In the genomic region with DNA sequence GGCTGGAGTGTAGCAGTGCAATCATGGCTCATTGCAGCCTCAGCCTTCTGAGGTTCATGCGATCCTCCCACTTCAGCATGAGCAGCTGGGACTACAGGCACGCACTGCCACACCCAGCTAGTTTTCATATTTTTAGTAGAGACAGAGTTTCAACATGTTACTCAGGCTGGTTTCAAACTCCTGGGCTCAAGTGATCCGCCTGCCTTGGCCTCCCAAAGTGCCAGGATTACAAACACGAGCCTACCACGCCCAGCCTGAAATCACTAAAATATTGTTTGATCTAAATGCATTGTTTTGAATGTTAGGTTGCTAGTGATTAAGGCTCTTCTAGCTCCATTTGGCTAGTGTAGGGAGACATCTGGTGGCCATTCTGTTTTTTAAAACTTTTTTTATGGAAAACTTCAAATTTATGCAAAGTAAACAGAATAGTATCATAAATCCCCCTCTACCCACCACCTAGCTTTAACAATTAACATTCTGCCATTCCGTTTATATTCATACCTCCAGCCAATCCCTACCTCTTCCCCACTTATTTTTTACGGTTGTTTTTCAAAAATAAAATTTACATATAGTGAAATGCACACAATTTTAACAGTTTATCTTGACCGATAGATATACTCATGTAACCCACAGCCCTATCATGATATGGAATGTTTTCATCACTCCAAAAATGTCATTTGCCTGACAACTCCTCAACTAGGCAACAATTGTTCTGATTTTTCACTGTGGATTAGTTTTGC, we compare ENCODE assay signal across 8 cellular contexts. TPM values are rescaled to one million over a fixed set of nuclear protein-coding genes. Genes with fewer than 3 reads are reported as not detected.
DNase-seq lines count a peak whose midpoint lies in the region; TF ChIP-seq lines count a peak whose summit lies in the region.

No MANE protein-coding gene starts in this region.

- no peaks in the 10 kb centered on the region for H3K36me3 ChIP-seq in kidney epithelial cell (ENCODE audit: control insufficient read depth, insufficient read depth, low read length)

- H3K9me3 Mint-ChIP-seq in brain, result peaks cover 0 to 6% (median 3%) of the 10 kb centered on the region in 5 experiments
- peaks cover 4% of the 10 kb centered on the region for H3K9me3 Mint-ChIP-seq in activated naive CD4-positive, alpha-beta T cell treated with anti-CD3 and anti-CD28 coated beads, Interleukin-2, amount 10 ng/mL, durations not matched to agents 7 days and 5 days

- H3K4me3 Mint-ChIP-seq in brain, result peak overlapping the region in 2 of 5 experiments; percentile 60 to 68
- H3K4me3 Mint-ChIP-seq in activated naive CD4-positive, alpha-beta T cell treated with anti-CD3 and anti-CD28 coated beads, Interleukin-2, amount 10 ng/mL, durations not matched to agents 7 days and 5 days, result no peak overlapping the region

- peak; percentile 55 for TF ChIP-seq CTCF in GM13977 (IDR thresholded peaks at IDR 0.05; ENCODE audit: extremely low read depth, insufficient read depth, missing control alignments)
- TF ChIP-seq CTCF in brain (conservative IDR thresholded peaks at IDR 0.05), result peak; percentile 86 to 92
- TF ChIP-seq CTCF in kidney epithelial cell (IDR thresholded peaks at IDR 0.05; ENCODE audit: insufficient read depth, low read length, poor library complexity, severe bottlenecking), result peak; percentile 43

- no peak overlapping the region for H3K4me3 ChIP-seq in kidney epithelial cell (ENCODE audit: low read depth, low read length)

- peaks cover 21% of the 10 kb centered on the region for H3K4me1 Mint-ChIP-seq in brain
- H3K4me1 Mint-ChIP-seq in activated naive CD4-positive, alpha-beta T cell treated with anti-CD3 and anti-CD28 coated beads, Interleukin-2, amount 10 ng/mL, durations not matched to agents 7 days and 5 days, result no peaks in the 10 kb centered on the region

- no peaks in the 10 kb centered on the region for H3K27me3 Mint-ChIP-seq in brain
- peaks cover 28% of the 10 kb centered on the region for H3K27me3 Mint-ChIP-seq in activated naive CD4-positive, alpha-beta T cell treated with anti-CD3 and anti-CD28 coated beads, Interleukin-2, amount 10 ng/mL, durations not matched to agents 7 days and 5 days

- peak overlapping the region in 4 of 5 experiments; percentile 41 to 88 (median 68) for H3K27ac Mint-ChIP-seq in brain
- H3K27ac Mint-ChIP-seq in activated naive CD4-positive, alpha-beta T cell treated with anti-CD3 and anti-CD28 coated beads, Interleukin-2, amount 10 ng/mL, durations not matched to agents 7 days and 5 days, result no peak overlapping the region

- no peaks in the 10 kb centered on the region for H3K36me3 Mint-ChIP-seq in brain
- no peaks in the 10 kb centered on the region for H3K36me3 Mint-ChIP-seq in activated naive CD4-positive, alpha-beta T cell treated with anti-CD3 and anti-CD28 coated beads, Interleukin-2, amount 10 ng/mL, durations not matched to agents 7 days and 5 days

- in situ Hi-C loops in GM13977 (cut with MboI; ENCODE audit: low pct_unique_long_range_greater_than_20kb, low sequenced_read_pairs, unreplicated experiment), result loop anchor here (10.0 to 25.0 kb wide), 2 partner anchors 121 to 273 kb away; a partner anchor contains a TSS

- H3K27me3 ChIP-seq in kidney epithelial cell (ENCODE audit: control insufficient read depth, insufficient read depth, low read length), result no peaks in the 10 kb centered on the region

- peak; percentile 67 for DNase-seq in AG20443 (ENCODE audit: low spot score)
- peak; percentile 37 for DNase-seq in GM13977 (ENCODE audit: low spot score)
- peak; percentile 76 for DNase-seq in NCI-H2227 treated with DMSO at 0.1 percent for 48 hours (lab: John Stamatoyannopoulos, UW)
- no peak for DNase-seq in kidney epithelial cell (ENCODE audit: low read depth)
- DNase-seq in ureter (ENCODE audit: low spot score), result peak; percentile 43
- no peak for DNase-seq in middle frontal gyrus (ENCODE audit: extremely low spot score, low spot score)
- no peak for DNase-seq in activated naive CD4-positive, alpha-beta T cell treated with anti-CD3 and anti-CD28 coated beads, Interleukin-2, amount 10 ng/mL, durations not matched to agents 7 days and 5 days

- CTCF ChIA-PET in activated naive CD4-positive, alpha-beta T cell treated with anti-CD3 and anti-CD28 coated beads, Interleukin-2, amount 10 ng/mL, durations not matched to agents 7 days and 5 days (lab: Charles Lee), result interaction anchor here (0.6 to 1.8 kb wide), 12 partner anchors 8 to 277 kb away, joined by 3 to 10 read pairs (median 3); a partner anchor contains a TSS

RNA-seq across cellular contexts. Expression of a gene that starts 37.8 kb away (rescaled TPM):
- polyA plus RNA-seq in brain (ENCODE audit: insufficient read depth, low read depth, low replicate concordance), result 0.24 TPM
- total RNA-seq in kidney epithelial cell (not detected in 2 replicates), ureter (not detected)

Comparison
In these comparisons a context has a peak if more than half of its experiments do, and no peak if none do; other contexts are left out.
1. DNase-seq: peak in AG20443 (single experiment), GM13977 (single experiment), NCI-H2227 treated with DMSO at 0.1 percent for 48 hours (single experiment) and ureter (single experiment); none in kidney epithelial cell (single experiment), middle frontal gyrus (single experiment) and activated naive CD4-positive, alpha-beta T cell treated with anti-CD3 and anti-CD28 coated beads, Interleukin-2, amount 10 ng/mL, durations not matched to agents 7 days and 5 days (single experiment).
2. Peak in every context shown above with its lines, with median percentiles within 50 percentile points of each other: CTCF ChIP-seq.